ENCODE assay signal across 7 cellular contexts in genomic region chr17:31484821-31485220, GRCh38.
"Had no signal": no experiment of that assay in that cellular context is flagged by ENCODE, and none has a peak within 500 bp of the region (broad histone marks: within the 10 kb centered on the region; RNA-seq: fewer than 3 reads in every experiment).

No MANE protein-coding gene starts in this region.

- ATAC-seq: HCT116 had no signal

- H3K36me3 ChIP-seq: HAP-1 had no signal

- H3K27ac Mint-ChIP-seq: HFFc6 had no signal

- DNase-seq: GM23248, GOT3, H7, HFFc6, IMR-90 had no signal

- H2AFZ ChIP-seq: GM23248 had no signal

- H3K27ac ChIP-seq: GM23248 had no signal

- H3K4me3 Mint-ChIP-seq: HFFc6 had no signal

- H3K9me3 Mint-ChIP-seq: HFFc6 had no signal

- H3K4me3 ChIP-seq: GM23248, HAP-1 had no signal

- H3K9me3 ChIP-seq: HAP-1 had no signal
